20 cellular contexts compared by ENCODE assay signal in genomic region chr3:186070123-186070522, GRCh38. TPM values are rescaled to one million over a fixed set of nuclear protein-coding genes. Genes with fewer than 3 reads are reported as not detected.
DNase-seq lines count a peak whose midpoint lies in the region; ATAC-seq and TF ChIP-seq lines count a peak whose summit lies in the region.
"Had no signal": no experiment of that assay in that cellular context is flagged by ENCODE, and none has a peak within 500 bp of the region (broad histone marks: within the 10 kb centered on the region; RNA-seq: fewer than 3 reads in every experiment).

No MANE protein-coding gene starts in this region.

- H3K27me3 ChIP-seq in BLaER1: no peaks in the 10 kb centered on the region

- H3K4me3 ChIP-seq in BLaER1: 0 out of 2 replicates have a peak overlapping the region, but pooled peaks have one; percentile 16
- H3K4me3 ChIP-seq: A549 had no signal

- peak overlapping the region; percentile 70 for H3K9ac ChIP-seq in BLaER1

- H3K9me3 Mint-ChIP-seq in activated naive CD4-positive, alpha-beta T cell treated with anti-CD3 and anti-CD28 coated beads, Interleukin-2, amount 50 U/mL, for 24 hours: peaks cover 2% of the 10 kb centered on the region
- H3K9me3 Mint-ChIP-seq in mesothelial cell of epicardium: peaks cover 7% of the 10 kb centered on the region

- H4K20me1 ChIP-seq in BLaER1: no peaks in the 10 kb centered on the region

- H3K9me3 ChIP-seq in BLaER1 (peaks cover 10% of the 10 kb centered on the region), KOPT-K1 (ENCODE audit: insufficient read depth, low read length, poor library complexity, severe bottlenecking) (peaks cover 4% of the 10 kb centered on the region)

- H3K27ac ChIP-seq in BLaER1: peak overlapping the region; percentile 86
- H3K27ac ChIP-seq in KOPT-K1 (ENCODE audit: low read depth, low read length, poor library complexity, severe bottlenecking): peak overlapping the region; percentile 18
- H3K27ac ChIP-seq: 22Rv1, A549 had no signal

- H3K36me3 ChIP-seq in BLaER1 (peaks cover 48% of the 10 kb centered on the region), KOPT-K1 (ENCODE audit: insufficient read depth, low read length) (no peaks in the 10 kb centered on the region)

- H3K27ac Mint-ChIP-seq in activated naive CD4-positive, alpha-beta T cell treated with anti-CD3 and anti-CD28 coated beads, Interleukin-2, amount 50 U/mL, for 24 hours: peak overlapping the region; percentile 19
- H3K27ac Mint-ChIP-seq in mesothelial cell of epicardium: peak overlapping the region; percentile 53

- peak overlapping the region; percentile 84 for H3K4me2 ChIP-seq in BLaER1
- H3K4me2 ChIP-seq: A549 had no signal

- no peak for ATAC-seq in HG03442 (IDR thresholded peaks at IDR 0.05; ENCODE audit: unreplicated experiment)
- ATAC-seq: A549, HCT116 had no signal

- no peak for DNase-seq in activated naive CD4-positive, alpha-beta T cell treated with anti-CD3 and anti-CD28 coated beads, Interleukin-2, amount 50 U/mL, for 16 hours
- DNase-seq in mesothelial cell of epicardium (ENCODE audit: low spot score in 2 of 2, unreplicated experiment in 2 of 2): no peak
- no peak for DNase-seq in stimulated activated CD4-positive, alpha-beta T cell treated with anti-CD3 and anti-CD28 coated beads, Interleukin-4, amount 100 ng/mL, for 24 hours
- DNase-seq in DMS53 treated with DMSO at 0.1 percent for 48 hours (lab: John Stamatoyannopoulos, UW; ENCODE audit: unreplicated experiment): no peak
- DNase-seq: AML-193; CD8-positive, alpha-beta memory T cell; COR-L47; DMS153; DMS79 treated with DMSO at 0.1 percent for 48 hours; GF-D8; GOT3; H7; HFFc6 had no signal

- no peaks in the 10 kb centered on the region for H3K36me3 Mint-ChIP-seq in activated naive CD4-positive, alpha-beta T cell treated with anti-CD3 and anti-CD28 coated beads, Interleukin-2, amount 50 U/mL, for 24 hours
- H3K36me3 Mint-ChIP-seq in mesothelial cell of epicardium: peaks cover 16% of the 10 kb centered on the region

- H3K4me1 ChIP-seq in BLaER1: peaks cover 94% of the 10 kb centered on the region
- H3K4me1 ChIP-seq: A549 had no signal

- H3K4me1 Mint-ChIP-seq in activated naive CD4-positive, alpha-beta T cell treated with anti-CD3 and anti-CD28 coated beads, Interleukin-2, amount 50 U/mL, for 24 hours: peaks cover 24% of the 10 kb centered on the region
- H3K4me1 Mint-ChIP-seq in mesothelial cell of epicardium: peaks cover 14% of the 10 kb centered on the region

- peaks cover 2% of the 10 kb centered on the region for H3K27me3 Mint-ChIP-seq in activated naive CD4-positive, alpha-beta T cell treated with anti-CD3 and anti-CD28 coated beads, Interleukin-2, amount 50 U/mL, for 24 hours
- no peaks in the 10 kb centered on the region for H3K27me3 Mint-ChIP-seq in mesothelial cell of epicardium (ENCODE audit: low read depth)

- TF ChIP-seq CTCF in mesothelial cell of epicardium (IDR thresholded peaks at IDR 0.05; ENCODE audit: unreplicated experiment): no peak

- no peak overlapping the region for H3K4me3 Mint-ChIP-seq in activated naive CD4-positive, alpha-beta T cell treated with anti-CD3 and anti-CD28 coated beads, Interleukin-2, amount 50 U/mL, for 24 hours
- H3K4me3 Mint-ChIP-seq in mesothelial cell of epicardium: no peak overlapping the region
- H3K4me3 Mint-ChIP-seq: HFFc6 had no signal

RNA-seq across cellular contexts. Expression of gene ETV5, which starts 38.8 kb away (rescaled TPM):
- total RNA-seq in mesothelial cell of epicardium: 27.1 to 29.7 TPM (median 27.3 TPM) in 3 replicates
